In genomic region chr6:157054531-157054979, GRCh38 we compare ENCODE assay signal across 8 cellular contexts.
DNase-seq lines count a peak whose midpoint lies in the region; ATAC-seq and TF ChIP-seq lines count a peak whose summit lies in the region.

No MANE protein-coding gene starts in this region.

- DNase-seq in IMR-90 (no peak), NCI-H446 treated with DMSO at 0.1 percent for 48 hours (lab: John Stamatoyannopoulos, UW) (no peak), GM23248 (no peak), NCI-H1436 treated with DMSO at 0.1 percent for 48 hours (lab: John Stamatoyannopoulos, UW) (no peak), Right ventricle myocardium superior (no peak)
- peak; percentile 44 for DNase-seq in activated T-cell treated with anti-CD3 and anti-CD28 coated beads, Interleukin-2, amount 50 U/mL, for 24 hours
- peak; percentile 42 for DNase-seq in stimulated activated CD8-positive, alpha-beta memory T cell treated with anti-CD3 and anti-CD28 coated beads, Interleukin-4, amount 100 ng/mL, for 48 hours

- H4K91ac ChIP-seq in IMR-90 (ENCODE audit: insufficient read depth, low read depth, low read length): no peak overlapping the region

- in situ Hi-C loops in IMR-90 (cut with MboI; ENCODE audit: low sequenced_read_pairs) (no loop called here), GM23248 (cut with MboI) (no loop called here)

- no peak overlapping the region for H3K27ac ChIP-seq in IMR-90 (ENCODE audit: insufficient read depth, low read length)
- H3K27ac ChIP-seq in GM23248: no peak overlapping the region

- H2BK120ac ChIP-seq in IMR-90 (ENCODE audit: low read depth, low read length): no peak overlapping the region

- no peak for TF ChIP-seq POLR2A in IMR-90 (IDR thresholded peaks at IDR 0.05; ENCODE audit: low read depth, low read length)

- peaks cover 6% of the 10 kb centered on the region for H3K36me3 ChIP-seq in IMR-90 (ENCODE audit: control insufficient read depth, insufficient read depth, low read length)
- H3K36me3 ChIP-seq in GM23248 (ENCODE audit: low read depth): no peaks in the 10 kb centered on the region

- peak overlapping the region; percentile 49 for H3K4me3 Mint-ChIP-seq in activated T-cell treated with anti-CD3 and anti-CD28 coated beads, Interleukin-2, amount 50 U/mL, for 24 hours

- no peak overlapping the region for H4K8ac ChIP-seq in IMR-90 (ENCODE audit: low read depth in 2 of 2, low read length in 2 of 2)

- TF ChIP-seq RAD21 in IMR-90 (IDR thresholded peaks at IDR 0.05; ENCODE audit: low read length): no peak

- H3K79me1 ChIP-seq in IMR-90 (ENCODE audit: low read depth in 1 of 2, low read length in 2 of 2): peaks cover 31 to 46% of the 10 kb centered on the region in 2 experiments

- H3K4me3 ChIP-seq in IMR-90 (ENCODE audit: insufficient read depth, low read depth, low read length) (no peak overlapping the region), GM23248 (no peak overlapping the region)

- no peaks in the 10 kb centered on the region for H3K4me1 ChIP-seq in IMR-90 (ENCODE audit: control insufficient read depth, insufficient read depth, low read length)
- peaks cover 2% of the 10 kb centered on the region; the same call in 1 of the 2 replicates for H3K4me1 ChIP-seq in GM23248 (ENCODE audit: insufficient read depth)

- POLR2A ChIA-PET in IMR-90 (lab: Charles Lee; ENCODE audit: unreplicated experiment): no interaction called here

- no peak overlapping the region for H3K56ac ChIP-seq in IMR-90 (ENCODE audit: extremely low read depth, insufficient read depth, low read length)

- H3K9me2 ChIP-seq in GM23248 (ENCODE audit: insufficient read depth): no peaks in the 10 kb centered on the region

- peaks cover 3% of the 10 kb centered on the region for H3K9me3 ChIP-seq in IMR-90 (ENCODE audit: control insufficient read depth, insufficient read depth, low read length)
- no peaks in the 10 kb centered on the region for H3K9me3 ChIP-seq in GM23248 (ENCODE audit: low read depth)

- H3K79me2 ChIP-seq in GM23248 (ENCODE audit: insufficient read depth): peaks cover 94% of the 10 kb centered on the region

- TF ChIP-seq CTCF in IMR-90 (conservative IDR thresholded peaks at IDR 0.05; ENCODE audit: low read depth, low read length): no peak

- peaks cover 13% of the 10 kb centered on the region for H3K36me3 Mint-ChIP-seq in activated T-cell treated with anti-CD3 and anti-CD28 coated beads, Interleukin-2, amount 50 U/mL, for 24 hours (ENCODE audit: low read depth)

- dilution Hi-C loops in IMR-90 (cut with HindIII; ENCODE audit: low sequenced_read_pairs, unreplicated experiment): no loop called here

- H3K4me2 ChIP-seq in IMR-90 (ENCODE audit: low read depth, low read length): no peak overlapping the region
- no peak overlapping the region for H3K4me2 ChIP-seq in GM23248 (ENCODE audit: unreplicated experiment)

- H3K9me3 Mint-ChIP-seq in activated T-cell treated with anti-CD3 and anti-CD28 coated beads, Interleukin-2, amount 50 U/mL, for 24 hours: no peaks in the 10 kb centered on the region

- no peak overlapping the region for H3K23ac ChIP-seq in IMR-90 (ENCODE audit: low read depth, low read length)

- ATAC-seq in GM19463 (IDR thresholded peaks at IDR 0.05; ENCODE audit: unreplicated experiment) (peak; percentile 60), IMR-90 (ENCODE audit: low read depth) (no peak), Right ventricle myocardium superior (ENCODE audit: poor library complexity) (no peak)

- H3K18ac ChIP-seq in IMR-90 (ENCODE audit: low read depth, low read length): no peak overlapping the region

- H3K14ac ChIP-seq in IMR-90 (replicated peaks; ENCODE audit: low read depth, low read length): no peak overlapping the region

- no peak overlapping the region for H2BK15ac ChIP-seq in IMR-90 (ENCODE audit: low read depth, low read length)

- H3F3A ChIP-seq in GM23248 (ENCODE audit: insufficient read depth): no peaks in the 10 kb centered on the region

- no peaks in the 10 kb centered on the region for H3K27me3 ChIP-seq in IMR-90 (ENCODE audit: control insufficient read depth, insufficient read depth, low read length)
- no peaks in the 10 kb centered on the region for H3K27me3 ChIP-seq in GM23248 (replicated peaks; ENCODE audit: insufficient read depth)

- whole genome bisulfite sequencing in IMR-90 (ENCODE audit: extremely low coverage in 2 of 2, insufficient read length in 1 of 2), 2 experiments: no CpG with 5 or more reads among the region's 4 CpGs
- 99% methylated on average over 4 of the region's 4 CpGs for WGBS in GM23248 (ENCODE audit: low coverage in 1 of 2, low lambda C conversion rate in 2 of 2, missing lambda C conversion rate in 2 of 2), 2 experiments

- H3K27me3 Mint-ChIP-seq in activated T-cell treated with anti-CD3 and anti-CD28 coated beads, Interleukin-2, amount 50 U/mL, for 24 hours: no peaks in the 10 kb centered on the region

- intact Hi-C loops in IMR-90 (cut with micrococcal nuclease): no loop called here
- intact Hi-C loops in Right ventricle myocardium superior (cut with DNase I): no loop called here

- peaks cover 49% of the 10 kb centered on the region for H3K4me1 Mint-ChIP-seq in activated T-cell treated with anti-CD3 and anti-CD28 coated beads, Interleukin-2, amount 50 U/mL, for 24 hours (ENCODE audit: low read depth)

- H4K20me1 ChIP-seq in IMR-90 (ENCODE audit: insufficient read depth, low read length) (peaks cover 4% of the 10 kb centered on the region; the same call in 1 of the 2 replicates), GM23248 (ENCODE audit: insufficient read depth) (no peaks in the 10 kb centered on the region)

- no peak overlapping the region for H2AK5ac ChIP-seq in IMR-90 (ENCODE audit: low read depth, low read length)

- CTCF ChIA-PET in IMR-90 (lab: Yijun Ruan, JAX): interaction anchor here (1.0 kb wide), 1 partner anchor 44 kb away, joined by 4 read pairs; no protein-coding TSS in a partner anchor

- H4K5ac ChIP-seq in IMR-90 (ENCODE audit: low read depth, low read length): no peak overlapping the region

- no peak overlapping the region for H2AFZ ChIP-seq in IMR-90 (replicated peaks; ENCODE audit: low read length, poor library complexity)
- no peak overlapping the region for H2AFZ ChIP-seq in GM23248

- H2BK20ac ChIP-seq in IMR-90 (ENCODE audit: low read depth, low read length): no peak overlapping the region

- peak overlapping the region; percentile 95 for H3K27ac Mint-ChIP-seq in activated T-cell treated with anti-CD3 and anti-CD28 coated beads, Interleukin-2, amount 50 U/mL, for 24 hours

- H3K9ac ChIP-seq in IMR-90 (ENCODE audit: low read depth, low read length) (no peak overlapping the region), GM23248 (no peak overlapping the region)

- H2AK9ac ChIP-seq in IMR-90 (replicated peaks; ENCODE audit: low read depth, low read length, poor library complexity): no peak overlapping the region

- no peak overlapping the region for H2BK5ac ChIP-seq in IMR-90 (ENCODE audit: low read depth, low read length, poor library complexity, severe bottlenecking)

- no TSS peak for BruUV-seq in IMR-90 (replicated peaks; lab: Mats Ljungman, UMichigan)

- peaks cover 6% of the 10 kb centered on the region; the same call in 1 of the 2 replicates for H3K9me1 ChIP-seq in IMR-90 (ENCODE audit: insufficient read depth, low read length)

- no peak overlapping the region for H3K4ac ChIP-seq in IMR-90 (ENCODE audit: low read depth, low read length)

TF ChIP-seq in IMR-90, 13 proteins besides CTCF, POLR2A, EP300 and RAD21:
- TF ChIP-seq FOS (IDR thresholded peaks at IDR 0.05; ENCODE audit: low read depth, low read length) (no peak), CEBPB (IDR thresholded peaks at IDR 0.05; ENCODE audit: low read depth, low read length) (peak; percentile 58)

Comparison
In these comparisons a context has a peak if more than half of its experiments do, and no peak if none do; other contexts are left out.
1. DNase-seq: peak in activated T-cell treated with anti-CD3 and anti-CD28 coated beads, Interleukin-2, amount 50 U/mL, for 24 hours (single experiment) and stimulated activated CD8-positive, alpha-beta memory T cell treated with anti-CD3 and anti-CD28 coated beads, Interleukin-4, amount 100 ng/mL, for 48 hours (single experiment); none in IMR-90 (single experiment), NCI-H446 treated with DMSO at 0.1 percent for 48 hours (single experiment), GM23248 (single experiment), NCI-H1436 treated with DMSO at 0.1 percent for 48 hours (single experiment) and Right ventricle myocardium superior (single experiment).